Comparison of ENCODE assay signal across 8 cellular contexts in genomic region chr6:31070711-31071197, GRCh38. TPM values are rescaled to one million over a fixed set of nuclear protein-coding genes. Genes with fewer than 3 reads are reported as not detected.
A peak's percentile ranks its signal among the peaks of the same experiment; 100 is the strongest.
DNase-seq lines count a peak whose midpoint lies in the region; ATAC-seq and TF ChIP-seq lines count a peak whose summit lies in the region.

No MANE protein-coding gene starts in this region.

- H2AK5ac ChIP-seq in neuronal stem cell (ENCODE audit: low read depth, low read length), result no peak overlapping the region

- no peaks in the 10 kb centered on the region for H3K9me3 ChIP-seq in OCI-LY1 (ENCODE audit: low read length)
- no peaks in the 10 kb centered on the region for H3K9me3 ChIP-seq in esophagus squamous epithelium
- H3K9me3 ChIP-seq in neuronal stem cell (replicated peaks in 1 of 2; ENCODE audit: control insufficient read depth in 2 of 2, insufficient read depth in 1 of 2, low read depth in 1 of 2, low read length in 2 of 2), result no peaks in the 10 kb centered on the region

- H3K4me1 ChIP-seq in OCI-LY1 (ENCODE audit: insufficient read depth, low read length, severe bottlenecking) (no peaks in the 10 kb centered on the region), esophagus squamous epithelium (peaks cover 0 to 58% (median 10%) of the 10 kb centered on the region in 3 donors), neuronal stem cell (ENCODE audit: control insufficient read depth in 2 of 2, insufficient read depth in 1 of 2, low read depth in 1 of 2, low read length in 2 of 2) (peaks cover 6 to 15% of the 10 kb centered on the region in 2 donors)

- H3K4ac ChIP-seq in neuronal stem cell (ENCODE audit: low read length), result no peak overlapping the region

- TF ChIP-seq POLR2A in esophagus squamous epithelium (IDR thresholded peaks at IDR 0.05), result no peak

- H3K79me2 ChIP-seq in OCI-LY1 (ENCODE audit: insufficient read depth, low read length), result no peaks in the 10 kb centered on the region

- no peak overlapping the region for H3K27ac Mint-ChIP-seq in activated naive CD8-positive, alpha-beta T cell treated with anti-CD3 and anti-CD28 coated beads, Interleukin-2, amount 10 ng/mL, durations not matched to agents 7 days and 5 days
- no peak overlapping the region for H3K27ac Mint-ChIP-seq in activated naive CD8-positive, alpha-beta T cell treated with anti-CD3 and anti-CD28 coated beads for 36 hours
- H3K27ac Mint-ChIP-seq in activated naive CD4-positive, alpha-beta T cell treated with anti-CD3 and anti-CD28 coated beads, Interleukin-2, amount 50 U/mL, for 72 hours, result no peak overlapping the region

- no peaks in the 10 kb centered on the region for H3K4me1 Mint-ChIP-seq in activated naive CD8-positive, alpha-beta T cell treated with anti-CD3 and anti-CD28 coated beads, Interleukin-2, amount 10 ng/mL, durations not matched to agents 7 days and 5 days
- H3K4me1 Mint-ChIP-seq in activated naive CD8-positive, alpha-beta T cell treated with anti-CD3 and anti-CD28 coated beads for 36 hours, result no peaks in the 10 kb centered on the region

- DNase-seq in activated naive CD8-positive, alpha-beta T cell treated with anti-CD3 and anti-CD28 coated beads, Interleukin-2, amount 10 ng/mL, durations not matched to agents 7 days and 5 days, result no peak
- no peak for DNase-seq in activated naive CD8-positive, alpha-beta T cell treated with anti-CD3 and anti-CD28 coated beads for 36 hours
- no peak for DNase-seq in esophagus squamous epithelium (lab: John Stamatoyannopoulos, UW)
- DNase-seq in neuronal stem cell (ENCODE audit: low spot score), result peak; percentile 59
- DNase-seq in activated naive CD4-positive, alpha-beta T cell treated with anti-CD3 and anti-CD28 coated beads, Interleukin-2, amount 50 U/mL, for 72 hours (ENCODE audit: low spot score in 2 of 2), result no peak
- DNase-seq in activated CD8-positive, alpha-beta memory T cell treated with anti-CD3 and anti-CD28 coated beads for 24 hours, result no peak
- no peak for DNase-seq in NCI-H524 treated with DMSO at 0.1 percent for 48 hours (lab: John Stamatoyannopoulos, UW)

- intact Hi-C loops in esophagus squamous epithelium (cut with DNase I), result no loop called here

- peak overlapping the region; percentile 68 for H3K18ac ChIP-seq in neuronal stem cell (ENCODE audit: low read length)

- no peak overlapping the region for H3K4me3 Mint-ChIP-seq in activated naive CD8-positive, alpha-beta T cell treated with anti-CD3 and anti-CD28 coated beads, Interleukin-2, amount 10 ng/mL, durations not matched to agents 7 days and 5 days
- no peak overlapping the region for H3K4me3 Mint-ChIP-seq in activated naive CD8-positive, alpha-beta T cell treated with anti-CD3 and anti-CD28 coated beads for 36 hours

- H2BK5ac ChIP-seq in neuronal stem cell (ENCODE audit: low read length), result no peak overlapping the region

- no peak overlapping the region for H2BK120ac ChIP-seq in neuronal stem cell (ENCODE audit: low read depth, low read length)

- H3K4me2 ChIP-seq in OCI-LY1 (ENCODE audit: low read length) (no peak overlapping the region), neuronal stem cell (ENCODE audit: insufficient read depth, low read length, poor library complexity, severe bottlenecking) (no peak overlapping the region)

- H3K27me3 Mint-ChIP-seq in activated naive CD8-positive, alpha-beta T cell treated with anti-CD3 and anti-CD28 coated beads, Interleukin-2, amount 10 ng/mL, durations not matched to agents 7 days and 5 days, result no peaks in the 10 kb centered on the region
- no peaks in the 10 kb centered on the region for H3K27me3 Mint-ChIP-seq in activated naive CD8-positive, alpha-beta T cell treated with anti-CD3 and anti-CD28 coated beads for 36 hours

- H4K20me1 ChIP-seq in OCI-LY1 (ENCODE audit: insufficient read depth, low read length), result no peaks in the 10 kb centered on the region

- H4K8ac ChIP-seq in neuronal stem cell (ENCODE audit: low read depth, low read length), result no peak overlapping the region

- 36 to 40% methylated on average over 5 to 6 of the region's 6 CpGs for whole genome bisulfite sequencing in esophagus squamous epithelium, 2 donors
- no CpG with 5 or more reads among the region's 6 CpGs for WGBS in neuronal stem cell (ENCODE audit: extremely low coverage in 2 of 2, insufficient read length in 2 of 2, insufficient replicate concordance in 1 of 2), 2 donors

- H3K27ac ChIP-seq in OCI-LY1 (ENCODE audit: low read depth, low read length, poor library complexity, severe bottlenecking) (no peak overlapping the region), esophagus squamous epithelium (peak overlapping the region in 3 of 4 donors; percentile 2 to 53 (median 27)), neuronal stem cell (replicated peaks; ENCODE audit: low read length) (no peak overlapping the region)

- no peaks in the 10 kb centered on the region for H3F3A ChIP-seq in OCI-LY1 (ENCODE audit: insufficient read depth, low read length)

- H3K9ac ChIP-seq in OCI-LY1 (ENCODE audit: low read length) (no peak overlapping the region), neuronal stem cell (ENCODE audit: low read depth, low read length, poor library complexity) (no peak overlapping the region)

- no peak overlapping the region for H3K14ac ChIP-seq in neuronal stem cell (ENCODE audit: low read length)

- ATAC-seq in activated naive CD8-positive, alpha-beta T cell treated with anti-CD3 and anti-CD28 coated beads, Interleukin-2, amount 10 ng/mL, durations not matched to agents 7 days and 5 days (ENCODE audit: low read depth), result peak; percentile 37
- no peak for ATAC-seq in activated naive CD4-positive, alpha-beta T cell treated with anti-CD3 and anti-CD28 coated beads, Interleukin-2, amount 50 U/mL, for 72 hours

- no peaks in the 10 kb centered on the region for H3K36me3 ChIP-seq in OCI-LY1 (ENCODE audit: insufficient read depth, low read length)
- no peaks in the 10 kb centered on the region for H3K36me3 ChIP-seq in esophagus squamous epithelium
- H3K36me3 ChIP-seq in neuronal stem cell (replicated peaks in 1 of 2; ENCODE audit: control insufficient read depth in 2 of 2, insufficient read depth in 2 of 2, low read length in 2 of 2), result no peaks in the 10 kb centered on the region

- H3K36me3 Mint-ChIP-seq in activated naive CD8-positive, alpha-beta T cell treated with anti-CD3 and anti-CD28 coated beads, Interleukin-2, amount 10 ng/mL, durations not matched to agents 7 days and 5 days, result no peaks in the 10 kb centered on the region
- no peaks in the 10 kb centered on the region for H3K36me3 Mint-ChIP-seq in activated naive CD8-positive, alpha-beta T cell treated with anti-CD3 and anti-CD28 coated beads for 36 hours
- no peaks in the 10 kb centered on the region for H3K36me3 Mint-ChIP-seq in activated naive CD4-positive, alpha-beta T cell treated with anti-CD3 and anti-CD28 coated beads, Interleukin-2, amount 50 U/mL, for 72 hours

- H2BK12ac ChIP-seq in neuronal stem cell (ENCODE audit: low read length), result no peak overlapping the region

- H2AFZ ChIP-seq in OCI-LY1 (ENCODE audit: low read length) (no peak overlapping the region), neuronal stem cell (ENCODE audit: low read length) (peak overlapping the region; percentile 32)

- H3K4me3 ChIP-seq in OCI-LY1 (ENCODE audit: low read depth, low read length, poor library complexity, severe bottlenecking) (no peak overlapping the region), esophagus squamous epithelium (no peak overlapping the region), neuronal stem cell (ENCODE audit: low read length in 2 of 2) (no peak overlapping the region)

- no peaks in the 10 kb centered on the region for H3K9me3 Mint-ChIP-seq in activated naive CD8-positive, alpha-beta T cell treated with anti-CD3 and anti-CD28 coated beads, Interleukin-2, amount 10 ng/mL, durations not matched to agents 7 days and 5 days
- no peaks in the 10 kb centered on the region for H3K9me3 Mint-ChIP-seq in activated naive CD8-positive, alpha-beta T cell treated with anti-CD3 and anti-CD28 coated beads for 36 hours
- no peaks in the 10 kb centered on the region for H3K9me3 Mint-ChIP-seq in activated naive CD4-positive, alpha-beta T cell treated with anti-CD3 and anti-CD28 coated beads, Interleukin-2, amount 50 U/mL, for 72 hours

- H4K91ac ChIP-seq in neuronal stem cell (ENCODE audit: low read depth, low read length, poor library complexity), result no peak overlapping the region

- POLR2A ChIA-PET in activated naive CD8-positive, alpha-beta T cell treated with anti-CD3 and anti-CD28 coated beads, Interleukin-2, amount 10 ng/mL, durations not matched to agents 7 days and 5 days (lab: Charles Lee), result no interaction called here

- TF ChIP-seq CTCF in OCI-LY1 (IDR thresholded peaks at IDR 0.05; ENCODE audit: low read length), result peak; percentile 25; the same call in 1 of the 2 replicates
- peak in 5 of 6 experiments; percentile 22 to 76 (median 62) for TF ChIP-seq CTCF in esophagus squamous epithelium (IDR thresholded peaks at IDR 0.05)

- H3K9me2 ChIP-seq in OCI-LY1 (ENCODE audit: low read depth, low read length), result no peaks in the 10 kb centered on the region

- no peak overlapping the region for H3K23ac ChIP-seq in neuronal stem cell (ENCODE audit: low read depth, low read length, poor library complexity)

- no peaks in the 10 kb centered on the region for H3K79me1 ChIP-seq in neuronal stem cell (ENCODE audit: low read depth, low read length)

- no peak overlapping the region for H2BK15ac ChIP-seq in neuronal stem cell (ENCODE audit: low read length)

- H3K27me3 ChIP-seq in OCI-LY1 (ENCODE audit: insufficient read depth, low read length) (0 out of 2 replicates have a peak, but pooled peaks cover 4% of the 10 kb centered on the region), esophagus squamous epithelium (no peaks in the 10 kb centered on the region), neuronal stem cell (ENCODE audit: control insufficient read depth in 3 of 3, insufficient read depth in 3 of 3, low read depth in 1 of 3, low read length in 3 of 3) (no peaks in the 10 kb centered on the region)

RNA-seq across cellular contexts. Expression of gene C6orf15, which starts 41.6 kb away (rescaled TPM):
- not detected for total RNA-seq in activated naive CD8-positive, alpha-beta T cell treated with anti-CD3 and anti-CD28 coated beads, Interleukin-2, amount 10 ng/mL, durations not matched to agents 7 days and 5 days
- not detected for total RNA-seq in activated naive CD8-positive, alpha-beta T cell treated with anti-CD3 and anti-CD28 coated beads for 36 hours
- 1 to 10 TPM in 1 of 4 donors, not detected in 3; 1.6 TPM for total RNA-seq in esophagus squamous epithelium
- polyA plus RNA-seq in neuronal stem cell (2013, experiment 1 of 2), result not detected
- not detected for polyA plus RNA-seq in neuronal stem cell (2013, experiment 2 of 2)
- not detected for total RNA-seq in activated naive CD4-positive, alpha-beta T cell treated with anti-CD3 and anti-CD28 coated beads, Interleukin-2, amount 50 U/mL, for 72 hours

RNA-seq across cellular contexts. Expression of gene PSORS1C1, which starts 43.8 kb away (rescaled TPM):
- total RNA-seq in activated naive CD8-positive, alpha-beta T cell treated with anti-CD3 and anti-CD28 coated beads, Interleukin-2, amount 10 ng/mL, durations not matched to agents 7 days and 5 days, result not detected
- total RNA-seq in activated naive CD8-positive, alpha-beta T cell treated with anti-CD3 and anti-CD28 coated beads for 36 hours, result under 1 TPM in 1 of 2 experiments, not detected in 1; 0.19 TPM
- 1 to 10 TPM in 3 of 4 donors, under 1 TPM in 1; 0.06 to 2.7 (median 1.2) TPM for total RNA-seq in esophagus squamous epithelium
- polyA plus RNA-seq in neuronal stem cell (2013, experiment 1 of 2), result not detected
- not detected for polyA plus RNA-seq in neuronal stem cell (2013, experiment 2 of 2)
- 1 to 10 TPM in 1 of 2 donors, under 1 TPM in 1; 0.41 to 3.2 TPM for total RNA-seq in activated naive CD4-positive, alpha-beta T cell treated with anti-CD3 and anti-CD28 coated beads, Interleukin-2, amount 50 U/mL, for 72 hours

RNA-seq across cellular contexts. Expression of gene CDSN, which starts 49.5 kb away (rescaled TPM):
- total RNA-seq in activated naive CD8-positive, alpha-beta T cell treated with anti-CD3 and anti-CD28 coated beads, Interleukin-2, amount 10 ng/mL, durations not matched to agents 7 days and 5 days, result not detected
- not detected for total RNA-seq in activated naive CD8-positive, alpha-beta T cell treated with anti-CD3 and anti-CD28 coated beads for 36 hours
- under 1 TPM in 1 of 4 donors, not detected in 3; 0.13 TPM for total RNA-seq in esophagus squamous epithelium
- not detected for polyA plus RNA-seq in neuronal stem cell (2013, experiment 1 of 2)
- not detected for polyA plus RNA-seq in neuronal stem cell (2013, experiment 2 of 2)
- not detected for total RNA-seq in activated naive CD4-positive, alpha-beta T cell treated with anti-CD3 and anti-CD28 coated beads, Interleukin-2, amount 50 U/mL, for 72 hours

Comparison
In these comparisons a context has a peak if more than half of its experiments do, and no peak if none do; other contexts are left out.
1. H3K27ac ChIP-seq: peak in esophagus squamous epithelium (3 of 4); none in OCI-LY1 (single experiment) and neuronal stem cell (single experiment).